6 cellular contexts compared by ENCODE assay signal in genomic region chr2:135287121-135287520, GRCh38.
DNase-seq lines count a peak whose midpoint lies in the region; ATAC-seq, FAIRE-seq and TF ChIP-seq lines count a peak whose summit lies in the region.
"Not testable (repeated sequence)": the region's sequence is repeated elsewhere in the genome, so short reads cannot be mapped to it uniquely, and the experiment has no call there.

No MANE protein-coding gene starts in this region.

- TF ChIP-seq RAD21 in K562 (CRISPR knock-in tag; conservative IDR thresholded peaks at IDR 0.05 in 1 of 2, IDR thresholded peaks at IDR 0.05 in 1 of 2); HepG2 (CRISPR knock-in tag; IDR thresholded peaks at IDR 0.05): not testable (repeated sequence)

- not testable (repeated sequence) for H3K9ac ChIP-seq in K562 (ENCODE audit: insufficient read depth in 1 of 2, low read depth in 2 of 2, low read length in 2 of 2); HepG2 (ENCODE audit: insufficient read depth, low read depth, low read length)

- not testable (repeated sequence) for H3K27ac ChIP-seq in OCI-LY7 (ENCODE audit: low read depth, low read length, poor library complexity, severe bottlenecking); K562 (ENCODE audit: extremely low read depth, low read depth, low read length); HepG2 (ENCODE audit: extremely low read length, insufficient read depth, low read length)

- H2AFZ ChIP-seq in OCI-LY7 (ENCODE audit: low read length); K562 (ENCODE audit: low read depth, low read length); HepG2 (ENCODE audit: low read length): not testable (repeated sequence)

- not testable (repeated sequence) for H3K9me1 ChIP-seq in K562 (ENCODE audit: control insufficient read depth, insufficient read depth, low read length)

- FAIRE-seq in K562 (lab: Jason Lieb, UNC); HepG2 (lab: Jason Lieb, UNC): not testable (repeated sequence)

- POLR2A ChIA-PET in OCI-LY7 (lab: Charles Lee); K562 (lab: Yijun Ruan, JAX); HepG2 (lab: Yijun Ruan, JAX): not testable (repeated sequence)

- not testable (repeated sequence) for H3K36me3 ChIP-seq in OCI-LY7 (ENCODE audit: insufficient read depth, low read length); K562 (ENCODE audit: control insufficient read depth, insufficient read depth, low read length); HepG2 (replicated peaks in 1 of 2; ENCODE audit: control insufficient read depth in 1 of 2, insufficient read depth in 2 of 2, low read length in 2 of 2)

- H3K9me3 ChIP-seq in OCI-LY7 (ENCODE audit: low read length); K562 (replicated peaks; ENCODE audit: control insufficient read depth, insufficient read depth, low read depth, low read length); HepG2 (ENCODE audit: low read length): not testable (repeated sequence)

- CTCF ChIA-PET in OCI-LY7 (lab: Charles Lee; ENCODE audit: unreplicated experiment); K562 (lab: Yijun Ruan, JAX; ENCODE audit: low intra/inter-chr PET ratio); HepG2 (lab: Yijun Ruan, JAX; ENCODE audit: low intra/inter-chr PET ratio, low total read pairs): not testable (repeated sequence)

- TF ChIP-seq POLR2A in K562 (conservative IDR thresholded peaks at IDR 0.05); HepG2 (IDR thresholded peaks at IDR 0.05; ENCODE audit: insufficient read depth in 1 of 2, low read depth in 2 of 2, low read length in 2 of 2): not testable (repeated sequence)

- H3K4me1 ChIP-seq in OCI-LY7 (ENCODE audit: insufficient read depth, low read length, poor library complexity, severe bottlenecking); K562 (replicated peaks in 1 of 2; ENCODE audit: control insufficient read depth in 2 of 2, insufficient read depth in 2 of 2, low read length in 2 of 2); HepG2 (ENCODE audit: insufficient read depth, low read length): not testable (repeated sequence)

- H3K79me2 ChIP-seq in OCI-LY7 (ENCODE audit: insufficient read depth, low read depth, low read length); K562 (ENCODE audit: control insufficient read depth, insufficient read depth, low read length); HepG2 (ENCODE audit: insufficient read depth, low read length): not testable (repeated sequence)

- not testable (repeated sequence) for H3K4me2 ChIP-seq in OCI-LY7 (ENCODE audit: low read length); K562 (ENCODE audit: insufficient read depth, low read length); HepG2 (ENCODE audit: low read depth, low read length)

- H3K4me3 ChIP-seq in OCI-LY7 (ENCODE audit: low read depth, low read length, poor library complexity, severe bottlenecking); K562; HepG2 (replicated peaks in 1 of 3; ENCODE audit: insufficient read depth in 1 of 3, low read depth in 2 of 3, low read length in 3 of 3): not testable (repeated sequence)

- in situ Hi-C loops in K562 (cut with MboI); HepG2 (cut with HindIII; ENCODE audit: extremely low pct_ligation_motif_present, low pct_unique_long_range_greater_than_20kb): not testable (repeated sequence)

- intact Hi-C loops in OCI-LY7 (cut with micrococcal nuclease; ENCODE audit: unreplicated experiment); K562 (cut with micrococcal nuclease); HepG2 (cut with micrococcal nuclease; ENCODE audit: unreplicated experiment): not testable (repeated sequence)

- DNase-seq in NCI-H146 (lab: John Stamatoyannopoulos, UW): peak; percentile 5
- peak; percentile 5 for DNase-seq in NCI-H69 (lab: John Stamatoyannopoulos, UW)
- peak; percentile 12 for DNase-seq in NCI-H748 (lab: John Stamatoyannopoulos, UW; ENCODE audit: unreplicated experiment)
- not testable (repeated sequence) for DNase-seq in OCI-LY7 (ENCODE audit: low spot score); K562 (ENCODE audit: extremely low read depth in 1 of 4, low spot score in 3 of 4); HepG2 (ENCODE audit: low spot score)

- BruUV-seq in OCI-LY7 (replicated peaks; lab: Mats Ljungman, UMichigan): TSS peak; percentile 15
- not testable (repeated sequence) for BruUV-seq in K562 (replicated peaks; lab: Mats Ljungman, UMichigan); HepG2 (replicated peaks; lab: Mats Ljungman, UMichigan)

- not testable (repeated sequence) for ATAC-seq in K562, HepG2

- H3K27me3 ChIP-seq in K562 (ENCODE audit: control insufficient read depth in 2 of 2, insufficient read depth in 2 of 2, low read length in 2 of 2); HepG2 (ENCODE audit: control insufficient read depth in 1 of 2, insufficient read depth in 2 of 2, low read length in 2 of 2): not testable (repeated sequence)

- H3K9me2 ChIP-seq in OCI-LY7 (ENCODE audit: insufficient read depth, low read length): not testable (repeated sequence)

- TF ChIP-seq EP300 in K562 (IDR thresholded peaks at IDR 0.05; ENCODE audit: low read length); HepG2 (IDR thresholded peaks at IDR 0.05; ENCODE audit: low read depth in 2 of 2, low read length in 2 of 2); HepG2 (CRISPR knock-in tag; IDR thresholded peaks at IDR 0.05; ENCODE audit: borderline replicate concordance): not testable (repeated sequence)

- H4K20me1 ChIP-seq in OCI-LY7 (ENCODE audit: insufficient read depth, low read length); K562 (replicated peaks; ENCODE audit: control insufficient read depth, insufficient read depth, low read length); HepG2 (ENCODE audit: insufficient read depth, low read length): not testable (repeated sequence)

- TF ChIP-seq CTCF in OCI-LY7 (conservative IDR thresholded peaks at IDR 0.05; ENCODE audit: low read length); K562 (IDR thresholded peaks at IDR 0.05 in 2 of 3, conservative IDR thresholded peaks at IDR 0.05 in 1 of 3; ENCODE audit: insufficient read depth in 2 of 3, low read depth in 1 of 3, low read length in 3 of 3); HepG2 (CRISPR knock-in tag; IDR thresholded peaks at IDR 0.05): not testable (repeated sequence)

TF ChIP-seq in K562, 482 proteins besides CTCF, POLR2A, EP300 and RAD21:
- peak; percentile 11 for TF ChIP-seq TAF9B (IDR thresholded peaks at IDR 0.05; ENCODE audit: partially characterized antibody)

TF ChIP-seq in HepG2, 621 proteins besides CTCF, POLR2A, EP300 and RAD21:
- peak; percentile 52; the same call in 1 of the 2 replicates for TF ChIP-seq SIX1 (CRISPR knock-in tag; IDR thresholded peaks at IDR 0.05; ENCODE audit: borderline replicate concordance)
- TF ChIP-seq ZNF629 (CRISPR knock-in tag; conservative IDR thresholded peaks at IDR 0.05): peak; percentile 64
